Comparison of ENCODE assay signal across 23 cellular contexts in the genomic region with DNA sequence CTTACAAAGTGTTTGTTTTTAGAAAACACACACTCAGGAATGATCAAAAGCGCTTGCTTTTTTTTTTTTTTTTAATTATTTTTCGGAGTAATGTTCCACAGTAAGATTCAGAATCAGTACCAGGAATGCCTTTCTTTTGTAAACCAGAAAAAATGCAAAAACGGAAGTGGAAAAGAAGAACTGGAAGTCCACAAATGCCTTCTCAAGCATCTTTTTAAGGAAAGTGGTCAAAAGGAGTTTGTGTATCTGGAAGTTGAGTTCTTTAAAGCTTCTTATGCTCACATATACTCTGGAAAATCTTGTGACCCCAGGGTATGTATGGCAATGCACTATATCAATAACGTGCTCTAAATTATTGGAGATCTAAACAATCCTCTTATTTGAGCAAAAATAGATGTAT.
"Had no signal": no experiment of that assay in that cellular context is flagged by ENCODE, and none has a peak within 500 bp of the region (broad histone marks: within the 10 kb centered on the region; RNA-seq: fewer than 3 reads in every experiment).

No MANE protein-coding gene starts in this region.

- DNase-seq: dermis blood vessel endothelial cell; erythroblast; foreskin keratinocyte; head of caudate nucleus; hypothalamus; kidney glomerular epithelial cell; mammary epithelial cell; occipital lobe; pancreas; retina; spleen; stimulated activated CD4-positive, alpha-beta T cell treated with anti-CD3 and anti-CD28 coated beads, Interleukin-15, amount 100 ng/mL, for 24 hours; stimulated activated CD4-positive, alpha-beta T cell treated with anti-CD3 and anti-CD28 coated beads, Interleukin-1b, Interleukin-23, amount 100 ng/mL, for 48 hours; stimulated activated CD4-positive, alpha-beta T cell treated with anti-CD3 and anti-CD28 coated beads, Interleukin-4, amount 100 ng/mL, for 24 hours; testis; upper lobe of right lung had no signal

- H3K36me3 Mint-ChIP-seq: stimulated activated memory B cell treated with anti-CD40 and anti-IgM and Interleukin-4, amounts not matched to agents 10 μg/mL and 1 μg/mL and 100 μg/mL, for 72 hours had no signal

- H3K27me3 ChIP-seq: foreskin keratinocyte, pancreas, right lobe of liver, spleen, testis, tibial nerve, upper lobe of right lung, vagina had no signal

- ATAC-seq: foreskin keratinocyte; pancreas; stimulated activated memory B cell treated with anti-CD40 and anti-IgM and Interleukin-4, amounts not matched to agents 10 μg/mL and 1 μg/mL and 100 μg/mL, for 72 hours; upper lobe of right lung had no signal

- H3K9me3 Mint-ChIP-seq: stimulated activated memory B cell treated with anti-CD40 and anti-IgM and Interleukin-4, amounts not matched to agents 10 μg/mL and 1 μg/mL and 100 μg/mL, for 72 hours; stimulated activated naive CD8-positive, alpha-beta T cell treated with anti-CD3 and anti-CD28 coated beads, Interleukin-15, Interleukin-2, amounts not matched to agents 100 ng/mL and 50 ng/mL, for 24 hours had no signal

- H3K9me3 ChIP-seq: pancreas, prostate gland, right lobe of liver, spleen, testis, upper lobe of right lung, vagina had no signal

- H3K4me1 Mint-ChIP-seq: stimulated activated memory B cell treated with anti-CD40 and anti-IgM and Interleukin-4, amounts not matched to agents 10 μg/mL and 1 μg/mL and 100 μg/mL, for 72 hours had no signal

- H3K27ac ChIP-seq: foreskin keratinocyte, pancreas, prostate gland, spleen, testis, upper lobe of right lung, vagina had no signal

- H3K4me3 ChIP-seq: pancreas, prostate gland, right lobe of liver, spleen, testis, tibial nerve, upper lobe of right lung, vagina had no signal

- H3K4me3 Mint-ChIP-seq: nephron; stimulated activated memory B cell treated with anti-CD40 and anti-IgM and Interleukin-4, amounts not matched to agents 10 μg/mL and 1 μg/mL and 100 μg/mL, for 72 hours; stimulated activated naive CD8-positive, alpha-beta T cell treated with anti-CD3 and anti-CD28 coated beads, Interleukin-15, Interleukin-2, amounts not matched to agents 100 ng/mL and 50 ng/mL, for 24 hours had no signal

- H3K4me1 ChIP-seq: foreskin keratinocyte, pancreas, prostate gland, upper lobe of right lung, vagina had no signal

- H3K36me3 ChIP-seq: pancreas, prostate gland, right lobe of liver, spleen, tibial nerve, upper lobe of right lung, vagina had no signal

- H3K27ac Mint-ChIP-seq: nephron; stimulated activated memory B cell treated with anti-CD40 and anti-IgM and Interleukin-4, amounts not matched to agents 10 μg/mL and 1 μg/mL and 100 μg/mL, for 72 hours; stimulated activated naive CD8-positive, alpha-beta T cell treated with anti-CD3 and anti-CD28 coated beads, Interleukin-15, Interleukin-2, amounts not matched to agents 100 ng/mL and 50 ng/mL, for 24 hours had no signal
